ENCODE assay signal across 17 cellular contexts in genomic region chr1:32503153-32503552, GRCh38. TPM values are rescaled to one million over a fixed set of nuclear protein-coding genes. Genes with fewer than 3 reads are reported as not detected.
"Had no signal": no experiment of that assay in that cellular context is flagged by ENCODE, and none has a peak within 500 bp of the region (broad histone marks: within the 10 kb centered on the region; RNA-seq: fewer than 3 reads in every experiment).

No MANE protein-coding gene starts in this region.

- H3K36me3 ChIP-seq: brain microvascular endothelial cell, neutrophil had no signal

- H3K27ac ChIP-seq: brain microvascular endothelial cell, neutrophil had no signal

- DNase-seq: activated CD4-positive, alpha-beta memory T cell treated with anti-CD3 and anti-CD28 coated beads, Interleukin-2, amount 10 ng/mL, durations not matched to agents 7 days and 5 days; activated gamma-delta T cell treated with Interleukin-2 at 50 U/mL for 16 hours; activated naive CD8-positive, alpha-beta T cell treated with anti-CD3 and anti-CD28 coated beads for 36 hours; activated T-cell treated with anti-CD3 and anti-CD28 coated beads, Interleukin-2, amount 50 U/mL, for 72 hours; brain microvascular endothelial cell; endodermal cell; islet precursor cell; midbrain; stimulated activated CD4-positive, alpha-beta T cell treated with anti-CD3 and anti-CD28 coated beads, Interleukin-1b, Interleukin-23, amount 100 ng/mL, for 48 hours; stimulated activated naive CD4-positive, alpha-beta T cell; substantia nigra; SW 1271; T-helper 9 cell had no signal

- H3K9me3 ChIP-seq: neutrophil had no signal

- H3K27me3 ChIP-seq: brain microvascular endothelial cell had no signal

- ATAC-seq: activated T-cell treated with anti-CD3 and anti-CD28 coated beads, Interleukin-2, amount 50 U/mL, for 72 hours; left lobe of liver had no signal

RNA-seq across cellular contexts. Expression of gene ZBTB8B, which starts 38.3 kb away (rescaled TPM):
- total RNA-seq: activated CD4-positive, alpha-beta memory T cell treated with anti-CD3 and anti-CD28 coated beads, Interleukin-2, amount 10 ng/mL, durations not matched to agents 7 days and 5 days; activated naive CD8-positive, alpha-beta T cell treated with anti-CD3 and anti-CD28 coated beads for 36 hours; activated T-cell treated with anti-CD3 and anti-CD28 coated beads, Interleukin-2, amount 50 U/mL, for 72 hours; fibroblast of villous mesenchyme; left lobe of liver had no signal
- polyA plus RNA-seq: esophagus had no signal
